ENCODE assay signal across 13 cellular contexts in the genomic region with DNA sequence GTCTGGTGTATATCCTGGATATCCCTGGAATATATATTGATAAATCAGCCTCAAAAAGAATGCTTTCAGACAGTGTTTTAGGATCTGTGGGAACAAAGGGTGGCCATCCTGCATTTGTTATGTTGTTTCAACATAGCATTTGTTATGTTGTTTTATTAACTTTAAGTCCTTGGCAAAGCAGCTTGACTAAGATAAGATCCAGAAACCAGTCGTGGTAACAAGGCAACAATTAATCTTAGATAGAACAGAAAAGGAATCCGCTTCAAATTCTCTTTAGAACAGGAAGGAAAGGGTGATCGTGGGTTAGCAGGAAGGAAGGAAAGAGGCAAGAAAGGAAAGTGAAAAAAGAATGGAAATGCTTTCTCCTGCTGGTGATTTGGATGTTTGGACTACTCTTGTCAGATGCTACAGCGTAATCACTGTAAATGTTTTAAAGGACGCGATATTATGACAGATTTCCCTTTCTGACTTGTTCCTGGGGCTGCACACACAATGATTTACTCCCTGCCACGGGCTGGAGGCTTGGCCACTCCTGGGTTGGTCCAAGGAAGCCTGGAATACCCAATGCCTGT.
DNase-seq lines count a peak whose midpoint lies in the region; ATAC-seq and TF ChIP-seq lines count a peak whose summit lies in the region.
"Had no signal": no experiment of that assay in that cellular context is flagged by ENCODE, and none has a peak within 500 bp of the region (broad histone marks: within the 10 kb centered on the region; RNA-seq: fewer than 3 reads in every experiment).

No MANE protein-coding gene starts in this region.

- no peaks in the 10 kb centered on the region for H3K27me3 ChIP-seq in Loucy (ENCODE audit: insufficient read depth, low read length, poor library complexity, severe bottlenecking)
- H3K27me3 ChIP-seq in neuron (ENCODE audit: insufficient read depth, low read length) = no peaks in the 10 kb centered on the region
- H3K27me3 ChIP-seq in testis = no peaks in the 10 kb centered on the region

- H2AFZ ChIP-seq in Loucy (ENCODE audit: low read length) (no peak overlapping the region), neuron (ENCODE audit: low read depth, low read length) (peak overlapping the region; percentile 50)

- no peaks in the 10 kb centered on the region for H4K20me1 ChIP-seq in Loucy (ENCODE audit: insufficient read depth, low read length, poor library complexity, severe bottlenecking)

- no peaks in the 10 kb centered on the region for H3K9me3 ChIP-seq in Loucy (ENCODE audit: insufficient read depth, low read depth, low read length)
- H3K9me3 ChIP-seq in neuron (ENCODE audit: low read length) = no peaks in the 10 kb centered on the region
- H3K9me3 ChIP-seq in testis = no peaks in the 10 kb centered on the region
- H3K9me3 ChIP-seq: thoracic aorta had no signal

- peak overlapping the region; percentile 64 for H3K9ac ChIP-seq in Loucy (ENCODE audit: low read depth, low read length, poor library complexity, severe bottlenecking)

- peak; percentile 6 for ATAC-seq in GM19438 (IDR thresholded peaks at IDR 0.05; ENCODE audit: low read depth, unreplicated experiment)
- no peak for ATAC-seq in GM21717 (IDR thresholded peaks at IDR 0.05; ENCODE audit: unreplicated experiment)
- no peak for ATAC-seq in HG02623 (IDR thresholded peaks at IDR 0.05; ENCODE audit: unreplicated experiment)

- TF ChIP-seq CTCF in Loucy (conservative IDR thresholded peaks at IDR 0.05; ENCODE audit: low read length) = no peak
- TF ChIP-seq CTCF in testis (IDR thresholded peaks at IDR 0.05) = no peak

- H3K27ac ChIP-seq in cingulate gyrus (ENCODE audit: low read depth, low read length) (peak overlapping the region; percentile 33), testis (no peak overlapping the region)
- H3K27ac ChIP-seq: epithelial cell of prostate, thoracic aorta had no signal

- peak overlapping the region; percentile 91 for H3K4me2 ChIP-seq in Loucy (ENCODE audit: low read depth, low read length, poor library complexity, severe bottlenecking)

- no peaks in the 10 kb centered on the region for H3K79me2 ChIP-seq in Loucy (ENCODE audit: insufficient read depth, low read length)

- H3K9me2 ChIP-seq in Loucy (replicated peaks; ENCODE audit: low read depth, low read length) = no peaks in the 10 kb centered on the region

- TF ChIP-seq POLR2A in testis (IDR thresholded peaks at IDR 0.05) = no peak

- H3K4me1 ChIP-seq in Loucy (ENCODE audit: insufficient read depth, low read length, poor library complexity, severe bottlenecking) = peaks cover 27% of the 10 kb centered on the region
- peaks cover 19% of the 10 kb centered on the region for H3K4me1 ChIP-seq in neuron (ENCODE audit: insufficient read depth, low read length)
- H3K4me1 ChIP-seq in testis = no peaks in the 10 kb centered on the region

- H3K36me3 ChIP-seq in Loucy (ENCODE audit: insufficient read depth, low read length) = no peaks in the 10 kb centered on the region
- no peaks in the 10 kb centered on the region for H3K36me3 ChIP-seq in neuron (ENCODE audit: insufficient read depth, low read length)
- no peaks in the 10 kb centered on the region for H3K36me3 ChIP-seq in testis (ENCODE audit: low read depth, missing control alignments)
- H3K36me3 ChIP-seq: thoracic aorta had no signal

- 55 to 66% methylated on average over 7 of the region's 7 CpGs for WGBS in testis, 2 donors

- peak overlapping the region; percentile 64 for H3K4me3 ChIP-seq in Loucy (ENCODE audit: low read length, poor library complexity, severe bottlenecking)
- H3K4me3 ChIP-seq in neuron (ENCODE audit: low read length) = no peak overlapping the region
- no peak overlapping the region for H3K4me3 ChIP-seq in testis
- H3K4me3 ChIP-seq: lung, thoracic aorta had no signal

- DNase-seq in AG08395 (ENCODE audit: low spot score) (no peak), testis (no peak)
- DNase-seq: NCI-H1105, NCI-H524 treated with DMSO at 0.1 percent for 48 hours had no signal

- intact Hi-C loops in testis (cut with DNase I; ENCODE audit: low total_unique reads) = no loop called here

- peaks cover 10% of the 10 kb centered on the region; the same call in 1 of the 2 replicates for H3F3A ChIP-seq in Loucy (ENCODE audit: low read depth)
